ENCODE assay signal across 8 cellular contexts in the genomic region with DNA sequence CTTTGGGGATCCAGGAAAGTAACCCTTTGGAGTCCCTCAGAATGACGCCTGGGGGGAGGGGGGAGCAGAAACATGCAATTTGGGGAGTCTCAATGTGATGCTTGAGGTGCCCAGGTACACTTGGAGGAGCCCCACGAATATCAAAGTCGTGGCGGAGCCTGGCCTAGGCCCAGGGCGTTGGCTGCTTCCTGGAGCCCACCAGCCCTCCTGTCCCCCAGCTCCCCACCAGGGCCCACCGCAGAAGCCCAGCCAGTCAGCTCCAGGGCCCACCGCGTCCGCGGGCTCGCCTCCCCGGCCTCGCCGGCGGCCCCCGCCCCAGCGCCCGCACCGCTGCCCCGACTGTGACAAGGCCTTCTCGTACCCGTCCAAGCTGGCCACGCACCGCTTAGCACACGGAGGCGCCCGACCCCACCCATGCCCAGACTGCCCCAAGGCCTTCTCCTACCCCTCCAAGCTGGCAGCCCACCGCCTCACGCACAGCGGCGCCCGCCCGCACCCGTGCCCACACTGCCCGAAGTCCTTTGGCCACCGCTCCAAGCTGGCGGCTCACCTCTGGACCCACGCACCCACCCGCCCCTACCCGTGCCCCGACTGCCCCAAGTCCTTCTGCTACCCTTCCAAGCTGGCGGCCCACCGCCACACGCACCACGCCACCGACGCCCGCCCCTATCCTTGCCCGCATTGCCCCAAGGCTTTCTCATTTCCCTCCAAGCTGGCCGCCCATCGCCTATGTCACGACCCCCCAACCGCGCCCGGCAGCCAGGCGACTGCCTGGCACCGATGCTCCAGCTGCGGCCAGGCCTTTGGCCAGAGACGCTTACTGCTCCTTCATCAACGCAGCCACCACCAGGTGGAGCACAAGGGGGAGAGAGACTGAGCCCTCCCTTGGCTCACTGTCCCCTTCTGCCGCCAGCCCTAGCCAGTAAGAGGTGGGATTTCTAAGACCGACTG. TPM values are rescaled to one million over a fixed set of nuclear protein-coding genes. Genes with fewer than 3 reads are reported as not detected.
A peak's percentile ranks its signal among the peaks of the same experiment; 100 is the strongest.
DNase-seq lines count a peak whose midpoint lies in the region; ATAC-seq and TF ChIP-seq lines count a peak whose summit lies in the region.

No MANE protein-coding gene starts in this region.

- H3K27me3 Mint-ChIP-seq in activated CD8-positive, alpha-beta memory T cell treated with anti-CD3 and anti-CD28 coated beads, Interleukin-2, amount 10 ng/mL, durations not matched to agents 7 days and 5 days, result no peaks in the 10 kb centered on the region
- no peaks in the 10 kb centered on the region for H3K27me3 Mint-ChIP-seq in natural killer cell treated with Interleukin-12 subunit alpha and Interleukin-12 subunit beta and Interleukin-15 and Interleukin-18, amount 100 ng/mL, for 72 hours

- TF ChIP-seq POLR2A in vagina (IDR thresholded peaks at IDR 0.05), result no peak

- no peaks in the 10 kb centered on the region for H3K27me3 ChIP-seq in BJ (ENCODE audit: control insufficient read depth, insufficient read depth, low read length)
- H3K27me3 ChIP-seq in vagina, result no peaks in the 10 kb centered on the region

- POLR2A ChIA-PET in BJ (lab: Charles Lee), result no interaction called here

- DNase-seq in BJ (ENCODE audit: low read depth) (no peak), HFF-Myc (ENCODE audit: extremely low read depth, low read depth) (no peak), fibroblast of peridontal ligament (ENCODE audit: extremely low read depth) (peak; percentile 60), vagina (ENCODE audit: extremely low spot score in 2 of 2) (no peak)
- DNase-seq in activated CD8-positive, alpha-beta memory T cell treated with anti-CD3 and anti-CD28 coated beads, Interleukin-2, amount 10 ng/mL, durations not matched to agents 7 days and 5 days, result peak; percentile 51
- no peak for DNase-seq in natural killer cell treated with Interleukin-12 subunit alpha and Interleukin-12 subunit beta and Interleukin-15 and Interleukin-18, amount 100 ng/mL, for 72 hours (ENCODE audit: low spot score)

- H3K9me3 ChIP-seq in vagina, result peaks cover 7% of the 10 kb centered on the region

- TF ChIP-seq CTCF in BJ (IDR thresholded peaks at IDR 0.05; ENCODE audit: insufficient read depth, low read depth, low read length) (peak; percentile 72), HFF-Myc (IDR thresholded peaks at IDR 0.05; ENCODE audit: low read depth, low read length, missing control alignments) (peak; percentile 62), vagina (IDR thresholded peaks at IDR 0.05) (peak in 2 of 3 experiments; percentile 40 to 54)

- CTCF ChIA-PET in BJ (lab: Yijun Ruan, JAX), result interaction anchor here (0.9 to 4.7 kb wide), 14 partner anchors 10 to 343 kb away, joined by 3 to 43 read pairs (median 4); a partner anchor contains a TSS
- CTCF ChIA-PET in activated CD8-positive, alpha-beta memory T cell treated with anti-CD3 and anti-CD28 coated beads, Interleukin-2, amount 10 ng/mL, durations not matched to agents 7 days and 5 days (lab: Charles Lee), result interaction anchor here (0.8 to 8.7 kb wide), 11 partner anchors 10 to 96 kb away, joined by 3 to 87 read pairs (median 5); a partner anchor contains a TSS

- peaks cover 23% of the 10 kb centered on the region for H3K36me3 Mint-ChIP-seq in activated CD8-positive, alpha-beta memory T cell treated with anti-CD3 and anti-CD28 coated beads, Interleukin-2, amount 10 ng/mL, durations not matched to agents 7 days and 5 days
- peaks cover 12% of the 10 kb centered on the region for H3K36me3 Mint-ChIP-seq in natural killer cell treated with Interleukin-12 subunit alpha and Interleukin-12 subunit beta and Interleukin-15 and Interleukin-18, amount 100 ng/mL, for 72 hours

- no peak overlapping the region for H3K27ac Mint-ChIP-seq in activated CD8-positive, alpha-beta memory T cell treated with anti-CD3 and anti-CD28 coated beads, Interleukin-2, amount 10 ng/mL, durations not matched to agents 7 days and 5 days
- peak overlapping the region; percentile 55 to 76 for H3K27ac Mint-ChIP-seq in natural killer cell treated with Interleukin-12 subunit alpha and Interleukin-12 subunit beta and Interleukin-15 and Interleukin-18, amount 100 ng/mL, for 72 hours

- H3K4me1 ChIP-seq in vagina, result peaks cover 27% of the 10 kb centered on the region

- H3K27ac ChIP-seq in vagina, result peak overlapping the region; percentile 96

- no peak overlapping the region for H3K4me3 Mint-ChIP-seq in activated CD8-positive, alpha-beta memory T cell treated with anti-CD3 and anti-CD28 coated beads, Interleukin-2, amount 10 ng/mL, durations not matched to agents 7 days and 5 days
- H3K4me3 Mint-ChIP-seq in natural killer cell treated with Interleukin-12 subunit alpha and Interleukin-12 subunit beta and Interleukin-15 and Interleukin-18, amount 100 ng/mL, for 72 hours, result peak overlapping the region; percentile 16

- peaks cover 5% of the 10 kb centered on the region for H3K9me3 Mint-ChIP-seq in activated CD8-positive, alpha-beta memory T cell treated with anti-CD3 and anti-CD28 coated beads, Interleukin-2, amount 10 ng/mL, durations not matched to agents 7 days and 5 days (ENCODE audit: low read depth)
- no peaks in the 10 kb centered on the region for H3K9me3 Mint-ChIP-seq in natural killer cell treated with Interleukin-12 subunit alpha and Interleukin-12 subunit beta and Interleukin-15 and Interleukin-18, amount 100 ng/mL, for 72 hours

- intact Hi-C loops in vagina (cut with DNase I), result loop anchor here (5.0 kb wide), 1 partner anchor 42 kb away; a partner anchor contains a TSS

- no peaks in the 10 kb centered on the region; the same call in 1 of the 2 replicates for H3K36me3 ChIP-seq in BJ (ENCODE audit: control insufficient read depth, insufficient read depth, low read length)
- H3K36me3 ChIP-seq in vagina, result peaks cover 0 to 18% of the 10 kb centered on the region in 2 donors

- ATAC-seq in activated CD8-positive, alpha-beta memory T cell treated with anti-CD3 and anti-CD28 coated beads, Interleukin-2, amount 10 ng/mL, durations not matched to agents 7 days and 5 days, result no peak
- no peak for ATAC-seq in natural killer cell treated with Interleukin-12 subunit alpha and Interleukin-12 subunit beta and Interleukin-15 and Interleukin-18, amount 100 ng/mL, for 72 hours
- no peak for ATAC-seq in GM21390 (IDR thresholded peaks at IDR 0.05; ENCODE audit: unreplicated experiment)
- ATAC-seq in HG03442 (IDR thresholded peaks at IDR 0.05; ENCODE audit: unreplicated experiment), result no peak

- peaks cover 17% of the 10 kb centered on the region for H3K4me1 Mint-ChIP-seq in activated CD8-positive, alpha-beta memory T cell treated with anti-CD3 and anti-CD28 coated beads, Interleukin-2, amount 10 ng/mL, durations not matched to agents 7 days and 5 days
- peaks cover 20 to 21% of the 10 kb centered on the region in 2 donors for H3K4me1 Mint-ChIP-seq in natural killer cell treated with Interleukin-12 subunit alpha and Interleukin-12 subunit beta and Interleukin-15 and Interleukin-18, amount 100 ng/mL, for 72 hours (ENCODE audit: low read depth in 2 of 2)

- H3K4me3 ChIP-seq in BJ (ENCODE audit: low read depth, low read length), result no peak overlapping the region
- no peak overlapping the region for H3K4me3 ChIP-seq in HFF-Myc (replicated peaks; ENCODE audit: low read depth, low read length)
- peak overlapping the region in 1 of 2 donors; percentile 61 for H3K4me3 ChIP-seq in vagina

RNA-seq across cellular contexts. Expression of a gene that starts 2.1 kb away (rescaled TPM):
- polyA plus RNA-seq in BJ (2011; rRNA removed), result 0.09 and 0.33 TPM in 2 replicates
- 0.72 TPM in 1 of 2 replicates, not detected in the other for polyA minus RNA-seq in BJ (2011; rRNA and poly(A)+ RNA removed)
- total RNA-seq in activated CD8-positive, alpha-beta memory T cell treated with anti-CD3 and anti-CD28 coated beads, Interleukin-2, amount 10 ng/mL, durations not matched to agents 7 days and 5 days, result 1 to 10 TPM; 2.9 to 3.7 TPM
- 1 to 10 TPM; 1.4 to 1.9 TPM for total RNA-seq in natural killer cell treated with Interleukin-12 subunit alpha and Interleukin-12 subunit beta and Interleukin-15 and Interleukin-18, amount 100 ng/mL, for 72 hours
- total RNA-seq in vagina, result 2.9 TPM

RNA-seq across cellular contexts. Expression of a gene that starts 8.1 kb away (rescaled TPM):
- polyA plus RNA-seq in BJ (2011; rRNA removed), result 188 and 261 TPM in 2 replicates
- 107 and 192 TPM in 2 replicates for polyA minus RNA-seq in BJ (2011; rRNA and poly(A)+ RNA removed)
- 10 to 100 TPM; 52.6 to 55.8 TPM for total RNA-seq in activated CD8-positive, alpha-beta memory T cell treated with anti-CD3 and anti-CD28 coated beads, Interleukin-2, amount 10 ng/mL, durations not matched to agents 7 days and 5 days
- 10 to 100 TPM; 41.7 to 70.4 TPM for total RNA-seq in natural killer cell treated with Interleukin-12 subunit alpha and Interleukin-12 subunit beta and Interleukin-15 and Interleukin-18, amount 100 ng/mL, for 72 hours
- 74.4 TPM for total RNA-seq in vagina

RNA-seq across cellular contexts. Expression of a gene that starts 30.5 kb away (rescaled TPM):
- polyA plus RNA-seq in BJ (2011; rRNA removed), result 4.0 and 5.3 TPM in 2 replicates
- polyA minus RNA-seq in BJ (2011; rRNA and poly(A)+ RNA removed), result 2.5 and 3.6 TPM in 2 replicates
- total RNA-seq in activated CD8-positive, alpha-beta memory T cell treated with anti-CD3 and anti-CD28 coated beads, Interleukin-2, amount 10 ng/mL, durations not matched to agents 7 days and 5 days, result 10 to 100 TPM; 11.0 to 11.2 TPM
- 10 to 100 TPM; 10.5 to 18.7 TPM for total RNA-seq in natural killer cell treated with Interleukin-12 subunit alpha and Interleukin-12 subunit beta and Interleukin-15 and Interleukin-18, amount 100 ng/mL, for 72 hours
- 24.3 TPM for total RNA-seq in vagina

RNA-seq across cellular contexts. Expression of a gene that starts 40.2 kb away (rescaled TPM):
- 22.8 and 30.8 TPM in 2 replicates for polyA plus RNA-seq in BJ (2011; rRNA removed)
- polyA minus RNA-seq in BJ (2011; rRNA and poly(A)+ RNA removed), result 11.4 and 22.8 TPM in 2 replicates
- total RNA-seq in activated CD8-positive, alpha-beta memory T cell treated with anti-CD3 and anti-CD28 coated beads, Interleukin-2, amount 10 ng/mL, durations not matched to agents 7 days and 5 days, result 10 to 100 TPM; 47.7 to 50.6 TPM
- total RNA-seq in natural killer cell treated with Interleukin-12 subunit alpha and Interleukin-12 subunit beta and Interleukin-15 and Interleukin-18, amount 100 ng/mL, for 72 hours, result 10 to 100 TPM; 29.9 to 47.0 TPM
- total RNA-seq in vagina, result 20.9 TPM

RNA-seq across cellular contexts. Expression of a gene that starts 40.5 kb away (rescaled TPM):
- polyA plus RNA-seq in BJ (2011; rRNA removed), result 2.0 and 2.2 TPM in 2 replicates
- 0.46 and 1.2 TPM in 2 replicates for polyA minus RNA-seq in BJ (2011; rRNA and poly(A)+ RNA removed)
- total RNA-seq in activated CD8-positive, alpha-beta memory T cell treated with anti-CD3 and anti-CD28 coated beads, Interleukin-2, amount 10 ng/mL, durations not matched to agents 7 days and 5 days, result 10 to 100 TPM; 16.8 to 19.7 TPM
- total RNA-seq in natural killer cell treated with Interleukin-12 subunit alpha and Interleukin-12 subunit beta and Interleukin-15 and Interleukin-18, amount 100 ng/mL, for 72 hours, result 1 to 10 TPM; 2.7 to 6.2 TPM
- 8.8 TPM for total RNA-seq in vagina

Comparison
In these comparisons a context has a peak if more than half of its experiments do, and no peak if none do; other contexts are left out.
1. DNase-seq: peak in activated CD8-positive, alpha-beta memory T cell treated with anti-CD3 and anti-CD28 coated beads, Interleukin-2, amount 10 ng/mL, durations not matched to agents 7 days and 5 days (single experiment) and fibroblast of peridontal ligament (single experiment); none in BJ (single experiment), HFF-Myc (single experiment), natural killer cell treated with Interleukin-12 subunit alpha and Interleukin-12 subunit beta and Interleukin-15 and Interleukin-18, amount 100 ng/mL, for 72 hours (single experiment) and vagina (0 of 2).
2. Peak in every context shown above with its lines, with median percentiles within 50 percentile points of each other: CTCF ChIP-seq.